In the genomic region with DNA sequence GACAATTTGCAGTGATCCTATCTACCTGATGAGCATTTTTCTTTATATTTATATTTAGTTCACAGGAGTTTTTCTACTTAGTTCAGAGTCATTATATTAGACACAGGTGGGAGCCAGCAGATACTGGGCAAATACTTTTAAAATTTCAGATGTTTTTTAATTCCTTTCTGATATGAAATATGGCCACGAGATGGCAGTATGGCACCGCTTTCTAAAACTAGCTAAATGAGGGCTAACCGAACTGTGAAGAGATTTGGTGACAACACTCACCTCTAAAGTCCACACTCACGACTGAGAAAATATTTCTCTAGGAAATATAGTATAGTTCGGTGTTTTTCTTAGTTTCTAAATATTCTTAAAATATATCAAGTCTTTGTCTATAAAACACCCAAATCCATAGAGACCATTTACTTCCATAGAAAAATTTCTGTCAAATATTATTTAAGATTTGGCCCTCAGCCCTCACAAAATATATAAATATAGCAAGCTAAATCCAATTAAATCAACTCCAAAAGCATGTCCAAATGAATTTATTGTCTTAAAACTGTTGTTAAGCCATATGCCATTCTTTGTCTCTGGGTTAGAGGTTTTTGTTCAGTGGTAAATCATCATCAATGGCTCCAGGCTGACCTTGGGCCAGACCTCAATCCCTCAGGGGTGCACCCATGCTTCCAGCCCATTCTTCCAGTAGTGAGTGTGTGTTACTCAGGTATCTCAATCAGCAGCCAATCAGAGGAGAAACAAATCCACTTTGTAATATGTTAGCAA, we compare ENCODE assay signal across 8 cellular contexts.
DNase-seq lines count a peak whose midpoint lies in the region; ATAC-seq, FAIRE-seq and TF ChIP-seq lines count a peak whose summit lies in the region.

No MANE protein-coding gene starts in this region.

- POLR2A ChIA-PET in IMR-90 (lab: Charles Lee; ENCODE audit: unreplicated experiment): no interaction called here

- intact Hi-C loops in IMR-90 (cut with micrococcal nuclease): loop anchor here (1.0 to 5.0 kb wide), 7 partner anchors 129 to 843 kb away; no protein-coding TSS in a partner anchor

- H3K36me3 ChIP-seq in IMR-90 (ENCODE audit: control insufficient read depth, insufficient read depth, low read length): peaks cover 19% of the 10 kb centered on the region

- FAIRE-seq in urothelium cell line (lab: Jason Lieb, UNC): no peak

- ATAC-seq in IMR-90 (ENCODE audit: low read depth): peak; percentile 67
- ATAC-seq in HG03196 (IDR thresholded peaks at IDR 0.05; ENCODE audit: unreplicated experiment): no peak

- in situ Hi-C loops in IMR-90 (cut with MboI; ENCODE audit: low sequenced_read_pairs): loop anchor here (10.0 kb wide), 2 partner anchors 201 to 801 kb away; no protein-coding TSS in a partner anchor

- peak; percentile 84 for TF ChIP-seq RAD21 in IMR-90 (IDR thresholded peaks at IDR 0.05; ENCODE audit: low read length)

- H2BK15ac ChIP-seq in IMR-90 (ENCODE audit: low read depth, low read length): no peak overlapping the region

- no peak for TF ChIP-seq POLR2A in IMR-90 (IDR thresholded peaks at IDR 0.05; ENCODE audit: low read depth, low read length)

- peaks cover 3% of the 10 kb centered on the region for H3K4me1 ChIP-seq in IMR-90 (ENCODE audit: control insufficient read depth, insufficient read depth, low read length)

- H3K9me3 ChIP-seq in IMR-90 (ENCODE audit: control insufficient read depth, insufficient read depth, low read length): no peaks in the 10 kb centered on the region

- no peak overlapping the region for H3K56ac ChIP-seq in IMR-90 (ENCODE audit: extremely low read depth, insufficient read depth, low read length)

- peak; percentile 61 for DNase-seq in DMS114 treated with DMSO at 0.1 percent for 48 hours (lab: John Stamatoyannopoulos, UW; ENCODE audit: unreplicated experiment)
- peak; percentile 56 for DNase-seq in IMR-90
- peak; percentile 56 for DNase-seq in RPMI7951 (ENCODE audit: low read depth)
- peak; percentile 20 for DNase-seq in activated T-helper 1 cell treated with Interleukin-2 at 50 U/mL for 16 hours (ENCODE audit: low read depth)
- DNase-seq in fibroblast of the conjunctiva (ENCODE audit: low read depth): peak; percentile 24
- peak; percentile 64 for DNase-seq in pons (ENCODE audit: low spot score)
- peak; percentile 41 for DNase-seq in urothelium cell line (ENCODE audit: low spot score)

- H4K5ac ChIP-seq in IMR-90 (ENCODE audit: low read depth, low read length): no peak overlapping the region

- H2BK20ac ChIP-seq in IMR-90 (ENCODE audit: low read depth, low read length): no peak overlapping the region; the same call in 1 of the 2 replicates

- H3K9me1 ChIP-seq in IMR-90 (ENCODE audit: insufficient read depth, low read length): peaks cover 8% of the 10 kb centered on the region; the same call in 1 of the 2 replicates

- no peak overlapping the region for H3K4me2 ChIP-seq in IMR-90 (ENCODE audit: low read depth, low read length)

- no peak overlapping the region for H2AK5ac ChIP-seq in IMR-90 (ENCODE audit: low read depth, low read length)

- H3K23ac ChIP-seq in IMR-90 (ENCODE audit: low read depth, low read length): no peak overlapping the region

- H4K91ac ChIP-seq in IMR-90 (ENCODE audit: insufficient read depth, low read depth, low read length): no peak overlapping the region

- no peak overlapping the region for H4K8ac ChIP-seq in IMR-90 (ENCODE audit: low read depth in 2 of 2, low read length in 2 of 2)

- no peak overlapping the region for H2AFZ ChIP-seq in IMR-90 (replicated peaks; ENCODE audit: low read length, poor library complexity)

- CTCF ChIA-PET in IMR-90 (lab: Yijun Ruan, JAX): interaction anchor here (0.7 to 1.3 kb wide), 12 partner anchors 10 to 843 kb away, joined by 3 to 6 read pairs (median 4); no protein-coding TSS in a partner anchor

- no peak overlapping the region for H3K14ac ChIP-seq in IMR-90 (replicated peaks; ENCODE audit: low read depth, low read length)

- no peak overlapping the region for H3K27ac ChIP-seq in IMR-90 (ENCODE audit: insufficient read depth, low read length)

- no peaks in the 10 kb centered on the region for H3K27me3 ChIP-seq in IMR-90 (ENCODE audit: control insufficient read depth, insufficient read depth, low read length)

- dilution Hi-C loops in IMR-90 (cut with HindIII; ENCODE audit: low sequenced_read_pairs, unreplicated experiment): no loop called here

- H3K79me1 ChIP-seq in IMR-90 (ENCODE audit: low read depth in 1 of 2, low read length in 2 of 2): peaks cover 3 to 4% of the 10 kb centered on the region in 2 experiments; a peak in 1 of 4 replicates

- BruUV-seq in IMR-90 (replicated peaks; lab: Mats Ljungman, UMichigan): no TSS peak

- no peak overlapping the region for H2BK120ac ChIP-seq in IMR-90 (ENCODE audit: low read depth, low read length)

- peak; percentile 78 for TF ChIP-seq CTCF in IMR-90 (conservative IDR thresholded peaks at IDR 0.05; ENCODE audit: low read depth, low read length)

- H3K18ac ChIP-seq in IMR-90 (ENCODE audit: low read depth, low read length): no peak overlapping the region

- H3K9ac ChIP-seq in IMR-90 (ENCODE audit: low read depth, low read length): no peak overlapping the region

- WGBS in IMR-90 (ENCODE audit: extremely low coverage in 2 of 2, insufficient read length in 1 of 2), 2 experiments: no CpG with 5 or more reads among the region's 5 CpGs

- no peak overlapping the region for H2BK5ac ChIP-seq in IMR-90 (ENCODE audit: low read depth, low read length, poor library complexity, severe bottlenecking)

- H2AK9ac ChIP-seq in IMR-90 (replicated peaks; ENCODE audit: low read depth, low read length, poor library complexity): no peak overlapping the region

- H3K4me3 ChIP-seq in IMR-90 (ENCODE audit: insufficient read depth, low read depth, low read length): no peak overlapping the region

- no peak overlapping the region for H3K4ac ChIP-seq in IMR-90 (ENCODE audit: low read depth, low read length)

- H4K20me1 ChIP-seq in IMR-90 (ENCODE audit: insufficient read depth, low read length): no peaks in the 10 kb centered on the region

TF ChIP-seq in IMR-90, 13 proteins besides CTCF, POLR2A, EP300 and RAD21:
- no peak for TF ChIP-seq USF2 (IDR thresholded peaks at IDR 0.05; ENCODE audit: low read depth, low read length)
- no peak for TF ChIP-seq MAFK (IDR thresholded peaks at IDR 0.05; ENCODE audit: low read depth, low read length)
- no peak for TF ChIP-seq MAZ (IDR thresholded peaks at IDR 0.05; ENCODE audit: borderline replicate concordance, low read depth, low read length)
- TF ChIP-seq SMC3 (IDR thresholded peaks at IDR 0.05; ENCODE audit: low read depth, low read length): peak; percentile 83
- no peak for TF ChIP-seq NFE2L2 (IDR thresholded peaks at IDR 0.05; ENCODE audit: low read depth, low read length)
- TF ChIP-seq RCOR1 (IDR thresholded peaks at IDR 0.05; ENCODE audit: insufficient replicate concordance, low read length): no peak
- TF ChIP-seq FOS (IDR thresholded peaks at IDR 0.05; ENCODE audit: low read depth, low read length): no peak
- TF ChIP-seq CHD1 (IDR thresholded peaks at IDR 0.05; ENCODE audit: low read depth, low read length): no peak
